22 cellular contexts compared by ENCODE assay signal in genomic region chr2:179036353-179036905, GRCh38. TPM values are rescaled to one million over a fixed set of nuclear protein-coding genes. Genes with fewer than 3 reads are reported as not detected.
DNase-seq lines count a peak whose midpoint lies in the region; ATAC-seq and TF ChIP-seq lines count a peak whose summit lies in the region.
"Had no signal": no experiment of that assay in that cellular context is flagged by ENCODE, and none has a peak within 500 bp of the region (broad histone marks: within the 10 kb centered on the region; RNA-seq: fewer than 3 reads in every experiment).

No MANE protein-coding gene starts in this region.

- in situ Hi-C loops in astrocyte of the spinal cord (cut with HindIII; ENCODE audit: low sequenced_read_pairs), result no loop called here

- peak overlapping the region; percentile 33 for H3K27ac Mint-ChIP-seq in activated CD4-positive, alpha-beta T cell treated with anti-CD3 and anti-CD28 coated beads for 36 hours
- H3K27ac Mint-ChIP-seq in stimulated activated naive CD8-positive, alpha-beta T cell treated with anti-CD3 and anti-CD28 coated beads, Interleukin-15, Interleukin-2, amounts not matched to agents 100 ng/mL and 50 ng/mL, for 24 hours, result peak overlapping the region; percentile 54
- H3K27ac Mint-ChIP-seq in stimulated activated memory B cell treated with anti-CD40 and anti-IgM and Interleukin-4, amounts not matched to agents 10 μg/mL and 1 μg/mL and 100 μg/mL, for 72 hours, result peak overlapping the region; percentile 57
- H3K27ac Mint-ChIP-seq: GM23338 had no signal

- H3K4me3 ChIP-seq in astrocyte of the spinal cord (ENCODE audit: low read depth, low read length), result no peak overlapping the region
- H3K4me3 ChIP-seq: BLaER1 treated with 17β-estradiol and CSF1 and Interleukin-3, amounts not matched to agents 10 nM and 100 nM; GM12878; GM23338; K562; MG63; Peyer's patch had no signal

- no peak for TF ChIP-seq CTCF in astrocyte of the spinal cord (IDR thresholded peaks at IDR 0.05; ENCODE audit: low read depth, low read length)

- peaks cover 13% of the 10 kb centered on the region for H3K36me3 Mint-ChIP-seq in activated CD4-positive, alpha-beta T cell treated with anti-CD3 and anti-CD28 coated beads for 36 hours (ENCODE audit: low read depth)
- H3K36me3 Mint-ChIP-seq in stimulated activated naive CD8-positive, alpha-beta T cell treated with anti-CD3 and anti-CD28 coated beads, Interleukin-15, Interleukin-2, amounts not matched to agents 100 ng/mL and 50 ng/mL, for 24 hours (ENCODE audit: low read depth), result peaks cover 9% of the 10 kb centered on the region
- H3K36me3 Mint-ChIP-seq in stimulated activated memory B cell treated with anti-CD40 and anti-IgM and Interleukin-4, amounts not matched to agents 10 μg/mL and 1 μg/mL and 100 μg/mL, for 72 hours, result peaks cover 12% of the 10 kb centered on the region

- DNase-seq in activated CD4-positive, alpha-beta T cell treated with anti-CD3 and anti-CD28 coated beads for 36 hours, result no peak
- DNase-seq in activated CD4-positive, alpha-beta T cell treated with anti-CD3 and anti-CD28 coated beads for 1 hour, result no peak
- no peak for DNase-seq in stimulated activated naive CD8-positive, alpha-beta T cell treated with anti-CD3 and anti-CD28 coated beads, Interleukin-15, Interleukin-2, amounts not matched to agents 100 U/mL and 50 U/mL, for 24 hours
- DNase-seq in astrocyte of the spinal cord (ENCODE audit: low read depth, low spot score), result peak; percentile 53
- DNase-seq in caudate nucleus (lab: John Stamatoyannopoulos, UW), result no peak
- DNase-seq: 8988T, COR-L47, MG63, NCI-H1105, NCI-H1694 treated with DMSO at 0.1 percent for 48 hours, NCI-H446, NCI-H774, Peyer's patch, SIG-M5 had no signal

- peaks cover 38% of the 10 kb centered on the region for H3K4me1 Mint-ChIP-seq in activated CD4-positive, alpha-beta T cell treated with anti-CD3 and anti-CD28 coated beads for 36 hours
- peaks cover 45% of the 10 kb centered on the region for H3K4me1 Mint-ChIP-seq in stimulated activated naive CD8-positive, alpha-beta T cell treated with anti-CD3 and anti-CD28 coated beads, Interleukin-15, Interleukin-2, amounts not matched to agents 100 ng/mL and 50 ng/mL, for 24 hours (ENCODE audit: low read depth)
- H3K4me1 Mint-ChIP-seq in stimulated activated memory B cell treated with anti-CD40 and anti-IgM and Interleukin-4, amounts not matched to agents 10 μg/mL and 1 μg/mL and 100 μg/mL, for 72 hours, result peaks cover 48% of the 10 kb centered on the region

- no peak for ATAC-seq in activated CD4-positive, alpha-beta T cell treated with anti-CD3 and anti-CD28 coated beads for 36 hours
- no peak for ATAC-seq in stimulated activated naive CD8-positive, alpha-beta T cell treated with anti-CD3 and anti-CD28 coated beads, Interleukin-15, Interleukin-2, amounts not matched to agents 100 U/mL and 50 U/mL, for 24 hours
- no peak for ATAC-seq in stimulated activated memory B cell treated with anti-CD40 and anti-IgM and Interleukin-4, amounts not matched to agents 10 μg/mL and 1 μg/mL and 100 μg/mL, for 72 hours
- ATAC-seq in GM21737 (IDR thresholded peaks at IDR 0.05; ENCODE audit: unreplicated experiment), result no peak
- ATAC-seq: GM23338, K562 had no signal

- CTCF ChIA-PET in activated CD4-positive, alpha-beta T cell treated with anti-CD3 and anti-CD28 coated beads for 36 hours (lab: Charles Lee), result no interaction called here

- peaks cover 6% of the 10 kb centered on the region for H3K9me3 Mint-ChIP-seq in activated CD4-positive, alpha-beta T cell treated with anti-CD3 and anti-CD28 coated beads for 36 hours (ENCODE audit: low read depth)
- peaks cover 6% of the 10 kb centered on the region for H3K9me3 Mint-ChIP-seq in stimulated activated naive CD8-positive, alpha-beta T cell treated with anti-CD3 and anti-CD28 coated beads, Interleukin-15, Interleukin-2, amounts not matched to agents 100 ng/mL and 50 ng/mL, for 24 hours
- peaks cover 4% of the 10 kb centered on the region for H3K9me3 Mint-ChIP-seq in stimulated activated memory B cell treated with anti-CD40 and anti-IgM and Interleukin-4, amounts not matched to agents 10 μg/mL and 1 μg/mL and 100 μg/mL, for 72 hours
- H3K9me3 Mint-ChIP-seq: GM23338 had no signal

- H3K27ac ChIP-seq in caudate nucleus (ENCODE audit: low read depth, low read length), result no peak overlapping the region
- H3K27ac ChIP-seq: BLaER1 treated with 17β-estradiol and CSF1 and Interleukin-3, amounts not matched to agents 10 nM and 100 nM; HL-60; Peyer's patch had no signal

- POLR2A ChIA-PET in activated CD4-positive, alpha-beta T cell treated with anti-CD3 and anti-CD28 coated beads for 36 hours (lab: Charles Lee), result no interaction called here

- H3K4me3 Mint-ChIP-seq in activated CD4-positive, alpha-beta T cell treated with anti-CD3 and anti-CD28 coated beads for 36 hours, result no peak overlapping the region
- H3K4me3 Mint-ChIP-seq in stimulated activated naive CD8-positive, alpha-beta T cell treated with anti-CD3 and anti-CD28 coated beads, Interleukin-15, Interleukin-2, amounts not matched to agents 100 ng/mL and 50 ng/mL, for 24 hours, result no peak overlapping the region
- no peak overlapping the region for H3K4me3 Mint-ChIP-seq in stimulated activated memory B cell treated with anti-CD40 and anti-IgM and Interleukin-4, amounts not matched to agents 10 μg/mL and 1 μg/mL and 100 μg/mL, for 72 hours
- H3K4me3 Mint-ChIP-seq: GM23338 had no signal

- intact Hi-C loops in activated CD4-positive, alpha-beta T cell treated with anti-CD3 and anti-CD28 coated beads for 36 hours (cut with DNase I, micrococcal nuclease), result loop anchor here (10.0 kb wide), 2 partner anchors 228 to 968 kb away; partner anchors contain the start of genes CWC22 (in 1 of the 2) and SESTD1 (in 1 of the 2)

- no peaks in the 10 kb centered on the region for H3K27me3 Mint-ChIP-seq in activated CD4-positive, alpha-beta T cell treated with anti-CD3 and anti-CD28 coated beads for 36 hours
- H3K27me3 Mint-ChIP-seq in stimulated activated naive CD8-positive, alpha-beta T cell treated with anti-CD3 and anti-CD28 coated beads, Interleukin-15, Interleukin-2, amounts not matched to agents 100 ng/mL and 50 ng/mL, for 24 hours, result no peaks in the 10 kb centered on the region
- no peaks in the 10 kb centered on the region for H3K27me3 Mint-ChIP-seq in stimulated activated memory B cell treated with anti-CD40 and anti-IgM and Interleukin-4, amounts not matched to agents 10 μg/mL and 1 μg/mL and 100 μg/mL, for 72 hours

RNA-seq across cellular contexts. Expression of gene CCDC141, which starts 13.5 kb away (rescaled TPM):
- total RNA-seq in activated CD4-positive, alpha-beta T cell treated with anti-CD3 and anti-CD28 coated beads for 36 hours, result 1 to 10 TPM; 2.6 to 4.3 TPM
